Comparison of ENCODE assay signal across 1 cellular context in genomic region chr19:12391148-12391547, GRCh38. TPM values are rescaled to one million over a fixed set of nuclear protein-coding genes. Genes with fewer than 3 reads are reported as not detected.
"Had no signal": no experiment of that assay in that cellular context is flagged by ENCODE, and none has a peak within 500 bp of the region (broad histone marks: within the 10 kb centered on the region; RNA-seq: fewer than 3 reads in every experiment).

No MANE protein-coding gene starts in this region.

RNA-seq across cellular contexts. Expression of gene ZNF563, which starts 57.7 kb away (rescaled TPM):
- total RNA-seq: ascending aorta had no signal
